ENCODE assay signal across 20 cellular contexts in the genomic region with DNA sequence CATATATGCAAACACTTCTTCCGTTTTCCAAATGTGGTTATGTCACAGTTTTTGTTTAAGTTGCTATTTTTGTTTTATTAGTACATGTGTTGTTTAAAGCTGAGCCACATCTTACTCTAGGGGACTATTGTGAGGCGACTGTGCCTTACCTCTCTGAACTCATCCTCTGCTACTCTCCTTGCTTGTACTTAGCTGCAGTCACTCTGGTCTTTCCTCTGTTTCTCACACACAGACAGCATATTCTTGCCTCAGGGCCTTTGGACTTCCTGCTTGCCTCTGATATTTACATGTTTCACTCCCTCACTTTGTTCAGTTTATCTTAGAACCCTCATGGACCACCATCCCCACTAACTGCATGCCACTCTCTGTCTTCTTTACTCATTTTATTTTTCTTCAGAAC.
DNase-seq lines count a peak whose midpoint lies in the region; ATAC-seq and TF ChIP-seq lines count a peak whose summit lies in the region.
"Had no signal": no experiment of that assay in that cellular context is flagged by ENCODE, and none has a peak within 500 bp of the region (broad histone marks: within the 10 kb centered on the region; RNA-seq: fewer than 3 reads in every experiment).

No MANE protein-coding gene starts in this region.

- H3K4me3 Mint-ChIP-seq in activated CD4-positive, alpha-beta T cell treated with anti-CD3 and anti-CD28 coated beads, Interleukin-2, amount 10 ng/mL, durations not matched to agents 24 days and 14 days: no peak overlapping the region
- H3K4me3 Mint-ChIP-seq in activated CD4-positive, alpha-beta T cell treated with anti-CD3 and anti-CD28 coated beads, Interleukin-2, amount 10 ng/mL, durations not matched to agents 7 days and 5 days: no peak overlapping the region
- H3K4me3 Mint-ChIP-seq in WTC11 (no peak overlapping the region), memory B cell (no peak overlapping the region)
- H3K4me3 Mint-ChIP-seq: stimulated activated naive CD8-positive, alpha-beta T cell treated with anti-CD3 and anti-CD28 coated beads, Interleukin-15, amount 100 ng/mL, for 72 hours had no signal

- peaks cover 3% of the 10 kb centered on the region for H3K4me1 Mint-ChIP-seq in activated CD4-positive, alpha-beta T cell treated with anti-CD3 and anti-CD28 coated beads, Interleukin-2, amount 10 ng/mL, durations not matched to agents 24 days and 14 days
- H3K4me1 Mint-ChIP-seq in activated CD4-positive, alpha-beta T cell treated with anti-CD3 and anti-CD28 coated beads, Interleukin-2, amount 10 ng/mL, durations not matched to agents 7 days and 5 days: peaks cover 2% of the 10 kb centered on the region
- H3K4me1 Mint-ChIP-seq in WTC11 (no peaks in the 10 kb centered on the region), memory B cell (peaks cover 7% of the 10 kb centered on the region)
- H3K4me1 Mint-ChIP-seq: stimulated activated naive CD8-positive, alpha-beta T cell treated with anti-CD3 and anti-CD28 coated beads, Interleukin-15, amount 100 ng/mL, for 72 hours had no signal

- POLR2A ChIA-PET in activated CD4-positive, alpha-beta T cell treated with anti-CD3 and anti-CD28 coated beads, Interleukin-2, amount 10 ng/mL, durations not matched to agents 7 days and 5 days (lab: Charles Lee): no interaction called here
- POLR2A ChIA-PET in WTC11 (lab: Charles Lee): no interaction called here

- H3K9me3 Mint-ChIP-seq in activated CD4-positive, alpha-beta T cell treated with anti-CD3 and anti-CD28 coated beads, Interleukin-2, amount 10 ng/mL, durations not matched to agents 24 days and 14 days: no peaks in the 10 kb centered on the region
- no peaks in the 10 kb centered on the region for H3K9me3 Mint-ChIP-seq in activated CD4-positive, alpha-beta T cell treated with anti-CD3 and anti-CD28 coated beads, Interleukin-2, amount 10 ng/mL, durations not matched to agents 7 days and 5 days
- H3K9me3 Mint-ChIP-seq in WTC11: peaks cover 3% of the 10 kb centered on the region
- no peaks in the 10 kb centered on the region for H3K9me3 Mint-ChIP-seq in memory B cell
- H3K9me3 Mint-ChIP-seq: stimulated activated naive CD8-positive, alpha-beta T cell treated with anti-CD3 and anti-CD28 coated beads, Interleukin-15, amount 100 ng/mL, for 72 hours had no signal

- CTCF ChIA-PET in activated CD4-positive, alpha-beta T cell treated with anti-CD3 and anti-CD28 coated beads, Interleukin-2, amount 10 ng/mL, durations not matched to agents 7 days and 5 days (lab: Charles Lee): interaction anchor here (0.6 to 0.7 kb wide), 2 partner anchors 9 to 1352 kb away, joined by 3 to 5 read pairs; no protein-coding TSS in a partner anchor
- CTCF ChIA-PET in WTC11 (lab: Charles Lee): no interaction called here

- peaks cover 54% of the 10 kb centered on the region for H3K36me3 Mint-ChIP-seq in activated CD4-positive, alpha-beta T cell treated with anti-CD3 and anti-CD28 coated beads, Interleukin-2, amount 10 ng/mL, durations not matched to agents 24 days and 14 days (ENCODE audit: low read depth)
- peaks cover 52% of the 10 kb centered on the region for H3K36me3 Mint-ChIP-seq in activated CD4-positive, alpha-beta T cell treated with anti-CD3 and anti-CD28 coated beads, Interleukin-2, amount 10 ng/mL, durations not matched to agents 7 days and 5 days (ENCODE audit: low read depth)
- H3K36me3 Mint-ChIP-seq in WTC11: peaks cover 57% of the 10 kb centered on the region
- peaks cover 39% of the 10 kb centered on the region for H3K36me3 Mint-ChIP-seq in memory B cell

- peak overlapping the region; percentile 38 for H3K27ac Mint-ChIP-seq in activated CD4-positive, alpha-beta T cell treated with anti-CD3 and anti-CD28 coated beads, Interleukin-2, amount 10 ng/mL, durations not matched to agents 24 days and 14 days
- H3K27ac Mint-ChIP-seq in activated CD4-positive, alpha-beta T cell treated with anti-CD3 and anti-CD28 coated beads, Interleukin-2, amount 10 ng/mL, durations not matched to agents 7 days and 5 days: no peak overlapping the region
- H3K27ac Mint-ChIP-seq in WTC11 (peak overlapping the region; percentile 6; the same call in 1 of the 2 replicates), memory B cell (peak overlapping the region; percentile 7)
- H3K27ac Mint-ChIP-seq: stimulated activated naive CD8-positive, alpha-beta T cell treated with anti-CD3 and anti-CD28 coated beads, Interleukin-15, amount 100 ng/mL, for 72 hours had no signal

- ATAC-seq in WTC11: no peak
- no peak for ATAC-seq in memory B cell (ENCODE audit: low read depth)
- ATAC-seq in GM18502 (IDR thresholded peaks at IDR 0.05; ENCODE audit: poor library complexity, unreplicated experiment): no peak
- ATAC-seq: stimulated activated naive CD8-positive, alpha-beta T cell treated with anti-CD3 and anti-CD28 coated beads, Interleukin-15, amount 100 ng/mL, for 72 hours had no signal

- intact Hi-C loops in activated CD4-positive, alpha-beta T cell treated with anti-CD3 and anti-CD28 coated beads, Interleukin-2, amount 10 ng/mL, durations not matched to agents 24 days and 14 days (cut with micrococcal nuclease): no loop called here

- H3K27me3 Mint-ChIP-seq in activated CD4-positive, alpha-beta T cell treated with anti-CD3 and anti-CD28 coated beads, Interleukin-2, amount 10 ng/mL, durations not matched to agents 24 days and 14 days: no peaks in the 10 kb centered on the region
- H3K27me3 Mint-ChIP-seq in activated CD4-positive, alpha-beta T cell treated with anti-CD3 and anti-CD28 coated beads, Interleukin-2, amount 10 ng/mL, durations not matched to agents 7 days and 5 days: no peaks in the 10 kb centered on the region
- H3K27me3 Mint-ChIP-seq in WTC11 (ENCODE audit: low read depth) (no peaks in the 10 kb centered on the region), memory B cell (no peaks in the 10 kb centered on the region)
- H3K27me3 Mint-ChIP-seq: stimulated activated naive CD8-positive, alpha-beta T cell treated with anti-CD3 and anti-CD28 coated beads, Interleukin-15, amount 100 ng/mL, for 72 hours had no signal

- DNase-seq in activated CD4-positive, alpha-beta T cell treated with anti-CD3 and anti-CD28 coated beads, Interleukin-2, amount 10 ng/mL, durations not matched to agents 24 days and 14 days: no peak
- DNase-seq in activated CD4-positive, alpha-beta T cell treated with anti-CD3 and anti-CD28 coated beads, Interleukin-2, amount 10 ng/mL, durations not matched to agents 7 days and 5 days: no peak
- DNase-seq in ELR (ENCODE audit: low read depth) (peak; percentile 15), WTC11 (ENCODE audit: low spot score) (no peak), memory B cell (ENCODE audit: low spot score in 2 of 2) (no peak), foreskin fibroblast (no peak), NCI-H2107 (lab: John Stamatoyannopoulos, UW) (no peak)
- DNase-seq: activated CD4-positive, alpha-beta T cell treated with anti-CD3 and anti-CD28 coated beads for 1 hour; amniotic stem cell; cerebellar nuclear complex; effector memory CD4-positive, alpha-beta T cell; NCI-H2029; NCI-H510A; stimulated activated CD4-positive, alpha-beta T cell treated with anti-CD3 and anti-CD28 coated beads, Interleukin-15, amount 100 ng/mL, for 24 hours; stimulated activated naive CD8-positive, alpha-beta T cell treated with anti-CD3 and anti-CD28 coated beads, Interleukin-15, amount 100 ng/mL, for 72 hours; T1000; upper lobe of left lung had no signal

- H3K4me3 ChIP-seq in foreskin fibroblast (ENCODE audit: low read depth in 1 of 2, low read length in 2 of 2): no peak overlapping the region
- H3K4me3 ChIP-seq: BLaER1 treated with 17β-estradiol and CSF1 and Interleukin-3, amounts not matched to agents 10 nM and 100 nM; SJSA1; upper lobe of left lung had no signal

- TF ChIP-seq CTCF in WTC11 (IDR thresholded peaks at IDR 0.05): no peak
- no peak for TF ChIP-seq CTCF in foreskin fibroblast (IDR thresholded peaks at IDR 0.05; ENCODE audit: low read depth, low read length)

TF ChIP-seq in WTC11, 78 proteins besides CTCF, POLR2A, EP300 and RAD21:
- TF ChIP-seq KAT7 (CRISPR knock-in tag; IDR thresholded peaks at IDR 0.05; ENCODE audit: borderline replicate concordance): no peak
TF ChIP-seq in WTC11: peak in this region for 0.
